In the genomic region with DNA sequence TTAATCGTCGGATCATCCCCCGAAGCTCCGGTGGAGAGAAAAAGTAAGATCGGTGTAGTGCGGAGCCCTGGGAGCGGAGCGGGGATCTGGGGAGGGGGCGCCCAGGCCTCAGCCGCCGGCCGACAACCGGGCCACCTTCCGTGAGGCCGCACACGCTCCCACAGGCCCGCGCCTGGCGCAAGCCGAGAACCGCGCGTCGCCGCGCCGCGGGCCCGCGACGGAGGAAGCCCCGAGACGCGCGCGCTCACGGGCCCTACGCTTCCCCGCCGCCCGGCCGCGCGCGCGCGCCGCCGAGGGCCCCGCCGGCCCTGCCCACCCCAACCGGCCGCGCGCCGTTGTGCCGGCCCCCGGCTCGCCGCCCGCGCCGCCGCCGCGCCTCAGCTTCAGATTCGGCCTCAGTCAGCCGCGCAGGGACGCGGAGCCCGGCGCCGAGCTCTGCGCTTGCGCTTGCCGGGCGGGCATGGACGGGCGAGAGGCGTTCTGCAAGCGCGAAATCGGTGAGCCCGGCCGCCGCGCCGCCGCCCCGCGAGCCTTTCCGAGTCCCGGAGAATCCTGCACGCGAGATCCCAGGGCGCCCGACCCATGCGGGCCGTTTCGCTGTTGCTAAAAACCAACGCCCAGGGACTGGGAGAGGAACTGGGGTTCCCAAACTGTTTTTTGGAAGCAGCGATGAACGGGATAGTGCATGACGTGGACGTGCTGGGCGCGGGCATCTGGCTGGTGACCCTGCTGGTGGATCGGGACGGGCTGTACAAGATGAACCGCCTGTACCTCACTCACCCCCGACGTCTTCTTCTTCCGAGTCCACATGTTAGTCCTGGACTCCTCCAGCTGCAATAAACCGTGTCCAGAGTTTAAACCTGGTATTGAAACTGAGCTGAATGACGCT, we compare ENCODE assay signal across 8 cellular contexts. TPM values are rescaled to one million over a fixed set of nuclear protein-coding genes. Genes with fewer than 3 reads are reported as not detected.
A peak's percentile ranks its signal among the peaks of the same experiment; 100 is the strongest.
DNase-seq lines count a peak whose midpoint lies in the region; ATAC-seq and TF ChIP-seq lines count a peak whose summit lies in the region.

No MANE protein-coding gene starts in this region.

- no peaks in the 10 kb centered on the region for H3K9me3 Mint-ChIP-seq in T-cell

- H3K27me3 ChIP-seq in psoas muscle (ENCODE audit: insufficient read depth in 3 of 3, low read length in 2 of 3): no peaks in the 10 kb centered on the region

- no peaks in the 10 kb centered on the region for H3K36me3 Mint-ChIP-seq in T-cell

- no peaks in the 10 kb centered on the region for H3K36me3 ChIP-seq in psoas muscle (ENCODE audit: insufficient read depth in 1 of 2, low read depth in 1 of 2)

- peak overlapping the region; percentile 94 for H3K27ac ChIP-seq in psoas muscle

- POLR2A ChIA-PET in T-cell (lab: Charles Lee): interaction anchor here in 1 of 2 donors (0.6 kb wide), 1 partner anchor 247 kb away, joined by 5 read pairs; no protein-coding TSS in a partner anchor

- CTCF ChIA-PET in T-cell (lab: Charles Lee): interaction anchor here in 1 of 2 donors (0.6 to 0.9 kb wide), 3 partner anchors 20 to 121 kb away, joined by 3 to 4 read pairs (median 3); no protein-coding TSS in a partner anchor

- ATAC-seq in HG02610 (IDR thresholded peaks at IDR 0.05; ENCODE audit: unreplicated experiment): peak; percentile 73
- ATAC-seq in T-cell (replicated peaks in 1 of 4): peak; percentile 77 to 92 (median 88)
- ATAC-seq in left ventricle myocardium superior: peak; percentile 96
- ATAC-seq in psoas muscle: peak; percentile 87 to 92 (median 90)

- H3K4me3 Mint-ChIP-seq in T-cell: peak overlapping the region; percentile 88 to 90 (median 90)

- TF ChIP-seq CTCF in GM12875 (IDR thresholded peaks at IDR 0.05; ENCODE audit: borderline replicate concordance, insufficient read depth, low read depth, low read length) (no peak), psoas muscle (IDR thresholded peaks at IDR 0.05) (no peak)

- H3K4me1 ChIP-seq in psoas muscle: peaks cover 8% of the 10 kb centered on the region

- H3K4me3 ChIP-seq in GM12875 (ENCODE audit: low read depth, low read length): peak overlapping the region; percentile 74
- H3K4me3 ChIP-seq in psoas muscle: peak overlapping the region; percentile 92

- peak overlapping the region; percentile 93 to 96 for H3K27ac Mint-ChIP-seq in T-cell

- intact Hi-C loops in left ventricle myocardium superior (cut with micrococcal nuclease): no loop called here
- intact Hi-C loops in psoas muscle (cut with DNase I): no loop called here

- peaks cover 29 to 38% (median 33%) of the 10 kb centered on the region in 3 donors for H3K4me1 Mint-ChIP-seq in T-cell

- no peaks in the 10 kb centered on the region for H3K9me3 ChIP-seq in psoas muscle

- DNase-seq in NCI-H1092 (lab: John Stamatoyannopoulos, UW) (peak; percentile 85), T-cell (peak; percentile 48 to 90 (median 70)), amniotic stem cell (lab: John Stamatoyannopoulos, UW) (peak; percentile 90), left ventricle myocardium superior (peak; percentile 95), psoas muscle (peak; percentile 91 to 96), ureter (ENCODE audit: low spot score) (peak; percentile 87)

- WGBS in psoas muscle, 3 donors: 0% methylated on average over 53 to 116 of the region's 116 CpGs

- peaks cover 0 to 7% of the 10 kb centered on the region in 2 donors for H3K27me3 Mint-ChIP-seq in T-cell

RNA-seq across cellular contexts. Expression of a gene that starts 28.0 kb away (rescaled TPM):
- 10 to 100 TPM in 1 of 5 donors, 1 to 10 TPM in 4; 1.9 to 26.9 (median 4.5) TPM for total RNA-seq in T-cell
- total RNA-seq in left ventricle myocardium superior: 1.5 TPM
- total RNA-seq in psoas muscle: 1 to 10 TPM in 2 of 4 donors, under 1 TPM in 2; 0.17 to 3.0 (median 1.5) TPM
- polyA plus RNA-seq in psoas muscle: 1 to 10 TPM in 1 of 3 donors, under 1 TPM in 2; 0.47 to 1.3 (median 0.61) TPM
- total RNA-seq in ureter: 7.7 TPM

Comparison
In these comparisons a context has a peak if more than half of its experiments do, and no peak if none do; other contexts are left out.
1. Peak in every context shown above with its lines: DNase-seq, ATAC-seq, H3K4me3 ChIP-seq and H3K27ac ChIP-seq.